Comparison of ENCODE assay signal across 11 cellular contexts in genomic region chr14:101737414-101738367, GRCh38. TPM values are rescaled to one million over a fixed set of nuclear protein-coding genes. Genes with fewer than 3 reads are reported as not detected.
DNase-seq lines count a peak whose midpoint lies in the region; ATAC-seq and TF ChIP-seq lines count a peak whose summit lies in the region.
"Had no signal": no experiment of that assay in that cellular context is flagged by ENCODE, and none has a peak within 500 bp of the region (broad histone marks: within the 10 kb centered on the region; RNA-seq: fewer than 3 reads in every experiment).

No MANE protein-coding gene starts in this region.

- no peak overlapping the region for H3K9ac ChIP-seq in HCT116 (ENCODE audit: low read length)

- H3K27ac ChIP-seq in HCT116 (ENCODE audit: low read depth, low read length) = no peak overlapping the region
- H3K27ac ChIP-seq in right cardiac atrium (ENCODE audit: low read length) = no peak overlapping the region
- H3K27ac ChIP-seq: transverse colon had no signal

- H3K79me2 ChIP-seq in HCT116 (ENCODE audit: insufficient read depth, low read length) = no peaks in the 10 kb centered on the region

- no peak overlapping the region for H3K27ac Mint-ChIP-seq in activated CD8-positive, alpha-beta T cell treated with anti-CD3 and anti-CD28 coated beads, Interleukin-2, amount 10 ng/mL, durations not matched to agents 7 days and 5 days

- no peak overlapping the region for H3K4me3 Mint-ChIP-seq in activated CD8-positive, alpha-beta T cell treated with anti-CD3 and anti-CD28 coated beads, Interleukin-2, amount 10 ng/mL, durations not matched to agents 7 days and 5 days

- H3K4me1 Mint-ChIP-seq in activated CD8-positive, alpha-beta T cell treated with anti-CD3 and anti-CD28 coated beads, Interleukin-2, amount 10 ng/mL, durations not matched to agents 7 days and 5 days (ENCODE audit: low read depth) = peaks cover 5% of the 10 kb centered on the region

- TF ChIP-seq RAD21 in HCT116 (IDR thresholded peaks at IDR 0.05; ENCODE audit: low read depth) = peak; percentile 43

- WGBS in right cardiac atrium = 75% methylated on average over 11 of the region's 11 CpGs

- no peaks in the 10 kb centered on the region for H3K36me3 ChIP-seq in HCT116 (ENCODE audit: control insufficient read depth in 1 of 2, insufficient read depth in 2 of 2, low read length in 2 of 2)
- H3K36me3 ChIP-seq: transverse colon had no signal

- no peaks in the 10 kb centered on the region for H3K9me2 ChIP-seq in HCT116 (ENCODE audit: insufficient read depth)

- intact Hi-C loops in HCT116 (cut with micrococcal nuclease) = no loop called here
- intact Hi-C loops in right cardiac atrium (cut with DNase I) = no loop called here

- H3K27me3 ChIP-seq in HCT116 (ENCODE audit: insufficient read depth, low read length) (no peaks in the 10 kb centered on the region), right cardiac atrium (ENCODE audit: control insufficient read depth, insufficient read depth) (no peaks in the 10 kb centered on the region)
- H3K27me3 ChIP-seq: transverse colon had no signal

- no peak overlapping the region for H3K4me3 ChIP-seq in HCT116 (replicated peaks in 1 of 2; ENCODE audit: low read depth in 1 of 2, low read length in 2 of 2)
- H3K4me3 ChIP-seq in right cardiac atrium (ENCODE audit: low read length) = no peak overlapping the region
- H3K4me3 ChIP-seq: transverse colon had no signal

- H2AFZ ChIP-seq in HCT116 (ENCODE audit: low read depth, low read length, poor library complexity, severe bottlenecking) = no peak overlapping the region

- RAD21 ChIA-PET in HCT116 (lab: Charles Lee; ENCODE audit: low non-redundant PET in 1 of 2, low total read pairs in 2 of 2, uncharacterized antibody in 2 of 2, unreplicated experiment in 2 of 2) = no interaction called here

- H3K9me3 ChIP-seq in HCT116 (ENCODE audit: control insufficient read depth in 1 of 2, insufficient read depth in 1 of 2, low read depth in 1 of 2, low read length in 2 of 2) (peaks cover 0 to 3% of the 10 kb centered on the region in 2 experiments; a peak in 2 of 4 replicates), right cardiac atrium (ENCODE audit: control insufficient read depth, low read length) (no peaks in the 10 kb centered on the region)

- H4K20me1 ChIP-seq in HCT116 (ENCODE audit: insufficient read depth) = no peaks in the 10 kb centered on the region

- peaks cover 10% of the 10 kb centered on the region for H3K9me3 Mint-ChIP-seq in activated CD8-positive, alpha-beta T cell treated with anti-CD3 and anti-CD28 coated beads, Interleukin-2, amount 10 ng/mL, durations not matched to agents 7 days and 5 days (ENCODE audit: insufficient read depth)

- POLR2A ChIA-PET in HCT116 (lab: Charles Lee) = no interaction called here
- POLR2A ChIA-PET in activated CD8-positive, alpha-beta T cell treated with anti-CD3 and anti-CD28 coated beads, Interleukin-2, amount 10 ng/mL, durations not matched to agents 7 days and 5 days (lab: Charles Lee) = no interaction called here

- no peak overlapping the region for H3K4me2 ChIP-seq in HCT116 (ENCODE audit: low read length)

- peak; percentile 67 for DNase-seq in DMS 273 (lab: John Stamatoyannopoulos, UW; ENCODE audit: unreplicated experiment)
- DNase-seq in DMS 273 treated with DMSO at 0.1 percent for 48 hours (lab: John Stamatoyannopoulos, UW) = no peak
- no peak for DNase-seq in HCT116 (ENCODE audit: low read depth, low spot score)
- peak; percentile 42 for DNase-seq in activated CD8-positive, alpha-beta T cell treated with anti-CD3 and anti-CD28 coated beads, Interleukin-2, amount 10 ng/mL, durations not matched to agents 7 days and 5 days
- DNase-seq in mesenteric fat pad (ENCODE audit: low spot score) = peak; percentile 55
- no peak for DNase-seq in COR-L47 (lab: John Stamatoyannopoulos, UW)
- no peak for DNase-seq in cerebellar nuclear complex (lab: John Stamatoyannopoulos, UW)
- DNase-seq in right cardiac atrium = no peak
- DNase-seq: NCI-H1105, RPMI8226, transverse colon had no signal

- H3K4me1 ChIP-seq in HCT116 (ENCODE audit: control insufficient read depth in 1 of 2, insufficient read depth in 2 of 2, low read length in 2 of 2) (peaks cover 6 to 24% of the 10 kb centered on the region in 2 experiments), right cardiac atrium (ENCODE audit: control insufficient read depth, insufficient read depth, low read length) (no peaks in the 10 kb centered on the region)
- H3K4me1 ChIP-seq: transverse colon had no signal

- ATAC-seq in HCT116 = peak; percentile 72
- ATAC-seq in activated CD8-positive, alpha-beta T cell treated with anti-CD3 and anti-CD28 coated beads, Interleukin-2, amount 10 ng/mL, durations not matched to agents 7 days and 5 days = peak; percentile 27
- ATAC-seq in right cardiac atrium = no peak

- peak; percentile 17 to 55 (median 52); a peak in 4 of 6 replicates for TF ChIP-seq CTCF in HCT116 (IDR thresholded peaks at IDR 0.05 in 2 of 3, conservative IDR thresholded peaks at IDR 0.05 in 1 of 3; ENCODE audit: borderline replicate concordance in 1 of 3, insufficient read depth in 1 of 3, low read depth in 2 of 3, low read length in 2 of 3)

- no peaks in the 10 kb centered on the region for H3K27me3 Mint-ChIP-seq in activated CD8-positive, alpha-beta T cell treated with anti-CD3 and anti-CD28 coated beads, Interleukin-2, amount 10 ng/mL, durations not matched to agents 7 days and 5 days (ENCODE audit: low read depth)

- TF ChIP-seq POLR2A in HCT116 (IDR thresholded peaks at IDR 0.05; ENCODE audit: borderline replicate concordance, extremely low read depth, insufficient read depth, insufficient read length) = no peak

- CTCF ChIA-PET in HCT116 (lab: Charles Lee) = no interaction called here
- CTCF ChIA-PET in activated CD8-positive, alpha-beta T cell treated with anti-CD3 and anti-CD28 coated beads, Interleukin-2, amount 10 ng/mL, durations not matched to agents 7 days and 5 days (lab: Charles Lee) = interaction anchor here (0.9 to 3.5 kb wide), 7 partner anchors 12 to 44 kb away, joined by 3 to 12 read pairs (median 4); no protein-coding TSS in a partner anchor

- no TSS peak for BruUV-seq in HCT116 (replicated peaks; lab: Mats Ljungman, UMichigan)

- H3K36me3 Mint-ChIP-seq in activated CD8-positive, alpha-beta T cell treated with anti-CD3 and anti-CD28 coated beads, Interleukin-2, amount 10 ng/mL, durations not matched to agents 7 days and 5 days (ENCODE audit: low read depth) = no peaks in the 10 kb centered on the region

TF ChIP-seq in HCT116, 20 proteins besides CTCF, POLR2A, EP300 and RAD21 (continues in another document):
- peak; percentile 49; the same call in 1 of the 2 replicates for TF ChIP-seq SRF (IDR thresholded peaks at IDR 0.05; ENCODE audit: low read depth)
- no peak for TF ChIP-seq EGR1 (IDR thresholded peaks at IDR 0.05; ENCODE audit: low read depth)
- no peak for TF ChIP-seq EZH2phosphoT487 (IDR thresholded peaks at IDR 0.05; ENCODE audit: borderline replicate concordance)
- no peak for TF ChIP-seq ZBTB33 (IDR thresholded peaks at IDR 0.05; ENCODE audit: extremely low read depth, insufficient replicate concordance, low read length)
- no peak for TF ChIP-seq ATF3 (IDR thresholded peaks at IDR 0.05)
- TF ChIP-seq CBX3 (IDR thresholded peaks at IDR 0.05; ENCODE audit: low read depth) = peak; percentile 48; the same call in 1 of the 2 replicates
- no peak for TF ChIP-seq REST (IDR thresholded peaks at IDR 0.05; ENCODE audit: low read depth)

RNA-seq across cellular contexts. Expression of gene PPP2R5C, which starts 23.8 kb away (rescaled TPM):
- 117 TPM for total RNA-seq in HCT116 (2021; ENCODE audit: unreplicated experiment)
- 66.7 and 78.7 TPM in 2 replicates for polyA plus RNA-seq in HCT116 (2012)
- total RNA-seq in activated CD8-positive, alpha-beta T cell treated with anti-CD3 and anti-CD28 coated beads, Interleukin-2, amount 10 ng/mL, durations not matched to agents 7 days and 5 days = 100 to 1,000 TPM; 218 to 223 TPM
- 124 TPM for total RNA-seq in mesenteric fat pad
- 100 to 1,000 TPM; 141 to 158 (median 146) TPM for total RNA-seq in right cardiac atrium
- 100.0 TPM for polyA plus RNA-seq in right cardiac atrium

Comparison
In these comparisons a context has a peak if more than half of its experiments do, and no peak if none do; other contexts are left out.
1. DNase-seq: peak in DMS 273 (single experiment), activated CD8-positive, alpha-beta T cell treated with anti-CD3 and anti-CD28 coated beads, Interleukin-2, amount 10 ng/mL, durations not matched to agents 7 days and 5 days (single experiment) and mesenteric fat pad (single experiment); none in DMS 273 treated with DMSO at 0.1 percent for 48 hours (single experiment), HCT116 (single experiment), COR-L47 (single experiment), cerebellar nuclear complex (0 of 2) and right cardiac atrium (0 of 3).
2. ATAC-seq: peak in HCT116 (single experiment) and activated CD8-positive, alpha-beta T cell treated with anti-CD3 and anti-CD28 coated beads, Interleukin-2, amount 10 ng/mL, durations not matched to agents 7 days and 5 days (single experiment); none in right cardiac atrium (0 of 2).